Comparison of ENCODE assay signal across 20 cellular contexts in the genomic region with DNA sequence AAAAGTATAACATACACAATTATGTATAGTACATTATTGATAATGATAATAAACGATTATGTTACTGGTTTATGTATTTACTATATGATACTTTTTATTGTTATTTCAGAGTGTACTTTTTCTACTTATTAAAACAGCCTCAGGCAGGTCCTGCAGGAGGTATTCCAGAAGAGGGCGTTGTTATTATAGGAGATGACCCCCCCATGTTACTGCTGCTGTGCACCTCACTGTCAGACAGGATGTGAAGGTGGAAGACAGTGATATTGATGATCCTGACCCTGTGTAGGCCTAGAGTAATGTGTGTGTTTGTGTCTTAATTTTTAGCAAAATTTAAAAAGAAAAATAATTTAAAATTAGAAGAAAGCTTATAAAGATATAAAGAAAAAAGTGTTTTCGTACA. TPM values are rescaled to one million over a fixed set of nuclear protein-coding genes. Genes with fewer than 3 reads are reported as not detected.
DNase-seq lines count a peak whose midpoint lies in the region; ATAC-seq, FAIRE-seq and TF ChIP-seq lines count a peak whose summit lies in the region.
"Had no signal": no experiment of that assay in that cellular context is flagged by ENCODE, and none has a peak within 500 bp of the region (broad histone marks: within the 10 kb centered on the region; RNA-seq: fewer than 3 reads in every experiment).

No MANE protein-coding gene starts in this region.

- H3K9me3 Mint-ChIP-seq in effector memory CD8-positive, alpha-beta T cell = no peaks in the 10 kb centered on the region

- CTCF ChIA-PET in HCT116 (lab: Charles Lee) (no interaction called here), OCI-LY7 (lab: Charles Lee; ENCODE audit: unreplicated experiment) (no interaction called here), H1 (lab: Charles Lee; ENCODE audit: partially characterized antibody) (interaction anchor here (0.8 kb wide), 1 partner anchor 59 kb away, joined by 3 read pairs; no protein-coding TSS in a partner anchor)

- no peak overlapping the region for H2AK5ac ChIP-seq in H1 (ENCODE audit: low read depth, low read length)

- BruUV-seq in HCT116 (replicated peaks; lab: Mats Ljungman, UMichigan) = no TSS peak
- BruUV-seq in OCI-LY7 (replicated peaks; lab: Mats Ljungman, UMichigan) = no TSS peak

- no peak overlapping the region for H2BK120ac ChIP-seq in H1 (replicated peaks; ENCODE audit: low read depth, low read length)

- no peak overlapping the region for H4K91ac ChIP-seq in H1 (replicated peaks; ENCODE audit: insufficient read length, low read length)

- H3K23me2 ChIP-seq in H1 (ENCODE audit: low read depth, low read length) = no peaks in the 10 kb centered on the region

- H4K20me1 ChIP-seq in HCT116 (ENCODE audit: insufficient read depth) (no peaks in the 10 kb centered on the region; the same call in 1 of the 2 replicates), OCI-LY7 (ENCODE audit: insufficient read depth, low read length) (no peaks in the 10 kb centered on the region), H1 (replicated peaks in 1 of 2; ENCODE audit: control insufficient read depth in 1 of 2, insufficient read depth in 2 of 2, low read length in 2 of 2) (no peaks in the 10 kb centered on the region)

- H3K27ac Mint-ChIP-seq in effector memory CD8-positive, alpha-beta T cell = no peak overlapping the region
- H3K27ac Mint-ChIP-seq: CD4-positive, alpha-beta memory T cell; H9 had no signal

- no peak overlapping the region for H2BK15ac ChIP-seq in H1 (ENCODE audit: low read length)

- no peaks in the 10 kb centered on the region for H3K79me2 ChIP-seq in HCT116 (ENCODE audit: insufficient read depth, low read length)
- no peaks in the 10 kb centered on the region for H3K79me2 ChIP-seq in OCI-LY7 (ENCODE audit: insufficient read depth, low read depth, low read length)
- no peaks in the 10 kb centered on the region for H3K79me2 ChIP-seq in H1 (ENCODE audit: control insufficient read depth in 1 of 2, insufficient read depth in 2 of 2, low read length in 2 of 2)

- TF ChIP-seq RAD21 in HCT116 (IDR thresholded peaks at IDR 0.05; ENCODE audit: low read depth) (peak; percentile 40; the same call in 1 of the 2 replicates), H1 (IDR thresholded peaks at IDR 0.05 in 1 of 2, conservative IDR thresholded peaks at IDR 0.05 in 1 of 2; ENCODE audit: low read depth in 2 of 2, low read length in 2 of 2) (peak; percentile 8 to 32; a peak in 3 of 4 replicates)

- H2BK20ac ChIP-seq in H1 (ENCODE audit: low read length) = no peak overlapping the region

- H3K4me2 ChIP-seq in HCT116 (ENCODE audit: low read length) = no peak overlapping the region
- no peak overlapping the region for H3K4me2 ChIP-seq in OCI-LY7 (ENCODE audit: low read length)
- H3K4me2 ChIP-seq in H1 (ENCODE audit: insufficient read depth in 1 of 2, low read depth in 2 of 2, low read length in 2 of 2) = no peak overlapping the region
- H3K4me2 ChIP-seq: A549, KMS-11 had no signal

- H3K4me3 Mint-ChIP-seq in effector memory CD8-positive, alpha-beta T cell = no peak overlapping the region
- H3K4me3 Mint-ChIP-seq: CD4-positive, alpha-beta memory T cell; H9 had no signal

- no peak overlapping the region for H3K4ac ChIP-seq in H1 (replicated peaks; ENCODE audit: insufficient read length, low read depth, low read length)

- H4K5ac ChIP-seq in H1 (ENCODE audit: insufficient read length, low read depth, low read length) = no peak overlapping the region

- H3K9me2 ChIP-seq in HCT116 (ENCODE audit: insufficient read depth) = no peaks in the 10 kb centered on the region
- no peaks in the 10 kb centered on the region for H3K9me2 ChIP-seq in OCI-LY7 (ENCODE audit: insufficient read depth, low read length)

- no peaks in the 10 kb centered on the region for H3K36me3 Mint-ChIP-seq in effector memory CD8-positive, alpha-beta T cell (ENCODE audit: insufficient read depth)

- RAD21 ChIA-PET in HCT116 (lab: Charles Lee; ENCODE audit: low non-redundant PET in 1 of 2, low total read pairs in 2 of 2, uncharacterized antibody in 2 of 2, unreplicated experiment in 2 of 2) = no interaction called here

- no peaks in the 10 kb centered on the region for H3K4me1 Mint-ChIP-seq in effector memory CD8-positive, alpha-beta T cell (ENCODE audit: low read depth in 2 of 2)
- H3K4me1 Mint-ChIP-seq: CD4-positive, alpha-beta memory T cell; H9 had no signal

- H2BK12ac ChIP-seq in H1 (ENCODE audit: low read depth, low read length) = no peak overlapping the region

- H3K9me3 ChIP-seq in HCT116 (ENCODE audit: control insufficient read depth in 1 of 2, insufficient read depth in 1 of 2, low read depth in 1 of 2, low read length in 2 of 2) (no peaks in the 10 kb centered on the region), OCI-LY7 (ENCODE audit: low read length) (no peaks in the 10 kb centered on the region), H1 (ENCODE audit: insufficient read depth in 2 of 2, low read depth in 1 of 2, low read length in 1 of 2) (no peaks in the 10 kb centered on the region), Peyer's patch (no peaks in the 10 kb centered on the region)
- H3K9me3 ChIP-seq: A549 had no signal

- no peak for TF ChIP-seq POLR2A in HCT116 (IDR thresholded peaks at IDR 0.05; ENCODE audit: borderline replicate concordance, extremely low read depth, insufficient read depth, insufficient read length)
- TF ChIP-seq POLR2A in H1 (IDR thresholded peaks at IDR 0.05; ENCODE audit: control extremely low read depth in 1 of 2, low read depth in 2 of 2, low read length in 2 of 2) = no peak
- no peak for TF ChIP-seq POLR2A in Peyer's patch (IDR thresholded peaks at IDR 0.05)

- no peaks in the 10 kb centered on the region for H3K79me1 ChIP-seq in H1 (ENCODE audit: low read depth, low read length)

- DNase-seq in HCT116 (ENCODE audit: low read depth, low spot score) = no peak
- no peak for DNase-seq in OCI-LY7 (ENCODE audit: low spot score)
- DNase-seq in H1 (ENCODE audit: low read depth in 1 of 2, low spot score in 2 of 2) = no peak
- no peak for DNase-seq in H4 (ENCODE audit: low spot score)
- no peak for DNase-seq in Peyer's patch
- no peak for DNase-seq in effector memory CD8-positive, alpha-beta T cell
- DNase-seq: Calu3; CD4-positive, alpha-beta memory T cell; H9; NCI-H1092; NCI-H1436 treated with DMSO at 0.1 percent for 48 hours; NCI-H2081; NCI-H510A; SHP77 treated with DMSO at 0.1 percent for 48 hours; T-helper 1 cell; T-helper 9 cell had no signal

- no peak for ATAC-seq in HCT116
- ATAC-seq in effector memory CD8-positive, alpha-beta T cell (replicated peaks) = no peak
- ATAC-seq: A549, HepG2 had no signal

- FAIRE-seq in H1 (lab: Jason Lieb, UNC) = no peak
- FAIRE-seq: A549, HepG2 had no signal

- H3K4me1 ChIP-seq in HCT116 (ENCODE audit: control insufficient read depth in 1 of 2, insufficient read depth in 2 of 2, low read length in 2 of 2) (0 out of 4 replicates have a peak, but pooled peaks cover 0 to 2% of the 10 kb centered on the region in 2 experiments), OCI-LY7 (ENCODE audit: insufficient read depth, low read length, poor library complexity, severe bottlenecking) (no peaks in the 10 kb centered on the region), H1 (replicated peaks in 1 of 4; ENCODE audit: control insufficient read depth in 3 of 4, insufficient read depth in 4 of 4, low read length in 3 of 4) (0 out of 7 replicates have a peak, but pooled peaks cover 0 to 2% (median 0%) of the 10 kb centered on the region in 4 experiments), Peyer's patch (no peaks in the 10 kb centered on the region)
- H3K4me1 ChIP-seq: A549 had no signal

- 81% methylated on average over 3 of the region's 3 CpGs; no CpG with 5 or more reads in 1 of the 2 experiments for WGBS in H1 (ENCODE audit: extremely low coverage in 1 of 2, insufficient coverage in 1 of 2, insufficient read length in 1 of 2, insufficient replicate concordance in 2 of 2, low coverage in 1 of 2, low lambda C conversion rate in 2 of 2, missing lambda C conversion rate in 1 of 2), 2 experiments

- H3K23ac ChIP-seq in H1 (ENCODE audit: insufficient read length) = no peak overlapping the region

- no peak overlapping the region for H3K56ac ChIP-seq in H1 (replicated peaks; ENCODE audit: insufficient read length, low read depth, low read length)

- H2AFZ ChIP-seq in HCT116 (ENCODE audit: low read depth, low read length, poor library complexity, severe bottlenecking) (no peak overlapping the region), OCI-LY7 (ENCODE audit: low read length) (no peak overlapping the region), H1 (ENCODE audit: low read length) (no peak overlapping the region)

- H3K4me3 ChIP-seq in HCT116 (replicated peaks in 1 of 2; ENCODE audit: low read depth in 1 of 2, low read length in 2 of 2) (no peak overlapping the region), OCI-LY7 (ENCODE audit: low read depth, low read length, poor library complexity, severe bottlenecking) (no peak overlapping the region), H1 (ENCODE audit: extremely low read depth in 1 of 4, insufficient read depth in 2 of 4, low read depth in 3 of 4, low read length in 4 of 4) (no peak overlapping the region), Peyer's patch (no peak overlapping the region)
- H3K4me3 ChIP-seq: A549 had no signal

- H3K14ac ChIP-seq in H1 (ENCODE audit: insufficient read length) = no peak overlapping the region

- intact Hi-C loops in HCT116 (cut with micrococcal nuclease) (no loop called here), OCI-LY7 (cut with micrococcal nuclease; ENCODE audit: unreplicated experiment) (no loop called here)

- H4K8ac ChIP-seq in H1 (ENCODE audit: extremely low read depth, insufficient read depth, low read length) = no peak overlapping the region

- peaks cover 9 to 15% of the 10 kb centered on the region in 2 donors for H3K27me3 Mint-ChIP-seq in effector memory CD8-positive, alpha-beta T cell

- H3K18ac ChIP-seq in H1 (ENCODE audit: extremely low read depth, low read length) = no peak overlapping the region

- no peak overlapping the region for H3K9ac ChIP-seq in HCT116 (ENCODE audit: low read length)
- H3K9ac ChIP-seq in H1 (replicated peaks in 1 of 4; ENCODE audit: extremely low read depth in 1 of 4, low read depth in 3 of 4, low read length in 3 of 4) = no peak overlapping the region
- H3K9ac ChIP-seq: KMS-11 had no signal

- TF ChIP-seq EP300 in H1 (IDR thresholded peaks at IDR 0.05; ENCODE audit: borderline replicate concordance in 1 of 2, low read depth in 2 of 2, low read length in 2 of 2) = no peak

- no peaks in the 10 kb centered on the region for H3K36me3 ChIP-seq in HCT116 (ENCODE audit: control insufficient read depth in 1 of 2, insufficient read depth in 2 of 2, low read length in 2 of 2)
- no peaks in the 10 kb centered on the region for H3K36me3 ChIP-seq in OCI-LY7 (ENCODE audit: insufficient read depth, low read length)
- no peaks in the 10 kb centered on the region for H3K36me3 ChIP-seq in H1 (ENCODE audit: control insufficient read depth in 2 of 4, insufficient read depth in 4 of 4, low read length in 3 of 4)
- H3K36me3 ChIP-seq in Peyer's patch = no peaks in the 10 kb centered on the region

- POLR2A ChIA-PET in HCT116 (lab: Charles Lee) (no interaction called here), OCI-LY7 (lab: Charles Lee) (no interaction called here), H1 (lab: Charles Lee; ENCODE audit: partially characterized antibody) (no interaction called here)

- H3K27ac ChIP-seq in C4-2B (no peak overlapping the region), HCT116 (ENCODE audit: low read depth, low read length) (no peak overlapping the region), OCI-LY7 (ENCODE audit: low read depth, low read length, poor library complexity, severe bottlenecking) (no peak overlapping the region), H1 (ENCODE audit: low read depth, low read length) (no peak overlapping the region), Peyer's patch (no peak overlapping the region)
- H3K27ac ChIP-seq: A549, KMS-11 had no signal

- peak; percentile 40 for TF ChIP-seq CTCF in C4-2B (conservative IDR thresholded peaks at IDR 0.05)
- no peak for TF ChIP-seq CTCF in HCT116 (IDR thresholded peaks at IDR 0.05 in 2 of 3, conservative IDR thresholded peaks at IDR 0.05 in 1 of 3; ENCODE audit: borderline replicate concordance in 1 of 3, insufficient read depth in 1 of 3, low read depth in 2 of 3, low read length in 2 of 3)
- peak; percentile 28; the same call in 1 of the 2 replicates for TF ChIP-seq CTCF in OCI-LY7 (conservative IDR thresholded peaks at IDR 0.05; ENCODE audit: low read length)
- no peak for TF ChIP-seq CTCF in H1 (IDR thresholded peaks at IDR 0.05; ENCODE audit: control extremely low read depth in 1 of 3, insufficient read depth in 1 of 3, low read depth in 1 of 3, low read length in 3 of 3)
- peak in 1 of 6 experiments; percentile 23 for TF ChIP-seq CTCF in Peyer's patch (IDR thresholded peaks at IDR 0.05)

- H2BK5ac ChIP-seq in H1 (ENCODE audit: low read depth, low read length) = no peak overlapping the region

- no peaks in the 10 kb centered on the region for H3K27me3 ChIP-seq in HCT116 (ENCODE audit: insufficient read depth, low read length)
- H3K27me3 ChIP-seq in H1 (replicated peaks in 1 of 4; ENCODE audit: control insufficient read depth in 3 of 4, extremely low read depth in 1 of 4, insufficient read depth in 3 of 4, low read length in 3 of 4) = no peaks in the 10 kb centered on the region
- H3K27me3 ChIP-seq in Peyer's patch = no peaks in the 10 kb centered on the region

RNA-seq across cellular contexts. Expression of a gene that starts 57.6 kb away (rescaled TPM):
- total RNA-seq in HCT116 (2021; ENCODE audit: unreplicated experiment) (72.5 TPM), OCI-LY7 (2022) (65.0 and 69.3 TPM in 2 replicates), Peyer's patch (100 to 1,000 TPM in 1 of 4 donors, 10 to 100 TPM in 3; 24.5 to 150 (median 50.8) TPM)
- polyA plus RNA-seq in HCT116 (2012) = 55.1 and 56.2 TPM in 2 replicates
- total RNA-seq in OCI-LY7 (2014; rRNA removed; shearing (Covaris generic)) = 59.9 and 69.3 TPM in 2 replicates
- 109 and 111 TPM in 2 replicates for total RNA-seq in H1 (2021; fragmentation: NEBNext Ultra II Directional; extraction: Animal tissue kit (Norgen Biotek cat#: 25700))
- polyA plus RNA-seq in H1 (2011; rRNA removed) = 95.9 and 114 TPM in 2 replicates
- polyA plus RNA-seq in H1 (2011; cell fraction: cytosol; rRNA removed) = 157 TPM
- polyA plus RNA-seq in H1 (2011; cell fraction: nucleus; rRNA removed) = 57.0 TPM
- 91.7 to 127 TPM (median 105 TPM) in 4 replicates for polyA plus RNA-seq in H1 (2012, experiment 1 of 2)
- 31.3 TPM for polyA plus RNA-seq in H1 (2012, experiment 2 of 2)
- polyA plus RNA-seq in H1 (2013, experiment 1 of 2) = 146 TPM
- 153 TPM for polyA plus RNA-seq in H1 (2013, experiment 2 of 2)
- 26.4 and 38.7 TPM in 2 replicates for polyA minus RNA-seq in H1 (2011; rRNA and poly(A)+ RNA removed)
- 54.5 TPM for polyA minus RNA-seq in H1 (2011; cell fraction: cytosol; rRNA and poly(A)+ RNA removed)
- polyA minus RNA-seq in H1 (2011; cell fraction: nucleus; rRNA and poly(A)+ RNA removed) = 37.9 TPM
- total RNA-seq in H4 (2014; rRNA removed; shearing (Covaris generic)) = 166 and 175 TPM in 2 replicates

Comparison
In these comparisons a context has a peak if more than half of its experiments do, and no peak if none do; other contexts are left out.
1. CTCF ChIP-seq: peak in C4-2B (single experiment) and OCI-LY7 (single experiment); none in HCT116 (0 of 3) and H1 (0 of 3).